2 cellular contexts compared by ENCODE assay signal in the genomic region with DNA sequence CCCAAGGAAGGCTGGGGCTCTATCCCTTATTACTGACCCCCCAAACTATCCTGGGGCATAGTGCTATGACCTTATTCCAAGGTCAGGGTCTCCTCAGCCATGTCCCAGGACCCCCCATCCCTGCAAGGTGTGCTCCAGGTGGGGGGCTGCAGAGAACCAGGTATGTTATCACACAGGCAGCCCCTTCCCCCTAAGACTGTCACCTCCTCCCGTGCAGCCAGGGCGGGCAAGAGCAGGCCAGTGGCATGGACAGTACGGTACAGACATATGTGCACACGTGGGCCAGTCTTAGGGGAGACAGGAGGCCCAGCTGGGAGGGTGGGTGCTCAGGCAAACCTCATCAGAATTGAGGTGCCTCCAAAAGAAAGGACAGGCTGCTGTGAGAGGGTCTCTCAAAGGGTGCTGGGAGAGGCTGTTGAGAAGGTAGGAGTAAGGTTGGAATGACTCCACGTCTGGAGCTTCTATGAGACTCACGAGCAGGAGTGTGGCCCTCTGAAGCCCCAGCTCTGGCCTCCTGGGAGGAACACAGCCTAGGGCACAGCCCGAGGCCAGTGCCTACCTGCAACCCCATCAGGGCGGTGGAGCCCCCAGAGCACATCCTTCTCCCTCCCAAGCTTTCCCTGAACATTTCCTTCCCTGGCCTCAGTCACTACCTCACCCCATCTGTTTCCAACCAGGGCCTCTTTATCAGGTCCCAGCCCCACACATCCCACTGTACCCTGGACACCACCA.
TF ChIP-seq lines count a peak whose summit lies in the region.

No MANE protein-coding gene starts in this region.

TF ChIP-seq in SK-N-SH, 30 proteins besides CTCF, POLR2A, EP300 and RAD21 (continued from another document):
- TF ChIP-seq, protein P1, sequence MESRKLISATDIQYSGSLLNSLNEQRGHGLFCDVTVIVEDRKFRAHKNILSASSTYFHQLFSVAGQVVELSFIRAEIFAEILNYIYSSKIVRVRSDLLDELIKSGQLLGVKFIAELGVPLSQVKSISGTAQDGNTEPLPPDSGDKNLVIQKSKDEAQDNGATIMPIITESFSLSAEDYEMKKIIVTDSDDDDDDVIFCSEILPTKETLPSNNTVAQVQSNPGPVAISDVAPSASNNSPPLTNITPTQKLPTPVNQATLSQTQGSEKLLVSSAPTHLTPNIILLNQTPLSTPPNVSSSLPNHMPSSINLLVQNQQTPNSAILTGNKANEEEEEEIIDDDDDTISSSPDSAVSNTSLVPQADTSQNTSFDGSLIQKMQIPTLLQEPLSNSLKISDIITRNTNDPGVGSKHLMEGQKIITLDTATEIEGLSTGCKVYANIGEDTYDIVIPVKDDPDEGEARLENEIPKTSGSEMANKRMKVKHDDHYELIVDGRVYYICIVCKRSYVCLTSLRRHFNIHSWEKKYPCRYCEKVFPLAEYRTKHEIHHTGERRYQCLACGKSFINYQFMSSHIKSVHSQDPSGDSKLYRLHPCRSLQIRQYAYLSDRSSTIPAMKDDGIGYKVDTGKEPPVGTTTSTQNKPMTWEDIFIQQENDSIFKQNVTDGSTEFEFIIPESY (IDR thresholded peaks at IDR 0.05; ENCODE audit: borderline replicate concordance, low read depth): no peak
- no peak for TF ChIP-seq FOXM1 (IDR thresholded peaks at IDR 0.05; ENCODE audit: low read depth)

TF ChIP-seq in SK-N-SH treated with all-trans-retinoic acid at 6 μM for 48 hours, 23 proteins besides CTCF, POLR2A, EP300 and RAD21 (continued from another document):
- TF ChIP-seq, protein P2, sequence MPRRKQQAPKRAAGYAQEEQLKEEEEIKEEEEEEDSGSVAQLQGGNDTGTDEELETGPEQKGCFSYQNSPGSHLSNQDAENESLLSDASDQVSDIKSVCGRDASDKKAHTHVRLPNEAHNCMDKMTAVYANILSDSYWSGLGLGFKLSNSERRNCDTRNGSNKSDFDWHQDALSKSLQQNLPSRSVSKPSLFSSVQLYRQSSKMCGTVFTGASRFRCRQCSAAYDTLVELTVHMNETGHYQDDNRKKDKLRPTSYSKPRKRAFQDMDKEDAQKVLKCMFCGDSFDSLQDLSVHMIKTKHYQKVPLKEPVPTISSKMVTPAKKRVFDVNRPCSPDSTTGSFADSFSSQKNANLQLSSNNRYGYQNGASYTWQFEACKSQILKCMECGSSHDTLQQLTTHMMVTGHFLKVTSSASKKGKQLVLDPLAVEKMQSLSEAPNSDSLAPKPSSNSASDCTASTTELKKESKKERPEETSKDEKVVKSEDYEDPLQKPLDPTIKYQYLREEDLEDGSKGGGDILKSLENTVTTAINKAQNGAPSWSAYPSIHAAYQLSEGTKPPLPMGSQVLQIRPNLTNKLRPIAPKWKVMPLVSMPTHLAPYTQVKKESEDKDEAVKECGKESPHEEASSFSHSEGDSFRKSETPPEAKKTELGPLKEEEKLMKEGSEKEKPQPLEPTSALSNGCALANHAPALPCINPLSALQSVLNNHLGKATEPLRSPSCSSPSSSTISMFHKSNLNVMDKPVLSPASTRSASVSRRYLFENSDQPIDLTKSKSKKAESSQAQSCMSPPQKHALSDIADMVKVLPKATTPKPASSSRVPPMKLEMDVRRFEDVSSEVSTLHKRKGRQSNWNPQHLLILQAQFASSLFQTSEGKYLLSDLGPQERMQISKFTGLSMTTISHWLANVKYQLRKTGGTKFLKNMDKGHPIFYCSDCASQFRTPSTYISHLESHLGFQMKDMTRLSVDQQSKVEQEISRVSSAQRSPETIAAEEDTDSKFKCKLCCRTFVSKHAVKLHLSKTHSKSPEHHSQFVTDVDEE (CRISPR knock-in tag; IDR thresholded peaks at IDR 0.05): no peak
- no peak for TF ChIP-seq ARNTL (CRISPR knock-in tag; IDR thresholded peaks at IDR 0.05; ENCODE audit: borderline replicate concordance, low read depth)
- TF ChIP-seq, protein P3, sequence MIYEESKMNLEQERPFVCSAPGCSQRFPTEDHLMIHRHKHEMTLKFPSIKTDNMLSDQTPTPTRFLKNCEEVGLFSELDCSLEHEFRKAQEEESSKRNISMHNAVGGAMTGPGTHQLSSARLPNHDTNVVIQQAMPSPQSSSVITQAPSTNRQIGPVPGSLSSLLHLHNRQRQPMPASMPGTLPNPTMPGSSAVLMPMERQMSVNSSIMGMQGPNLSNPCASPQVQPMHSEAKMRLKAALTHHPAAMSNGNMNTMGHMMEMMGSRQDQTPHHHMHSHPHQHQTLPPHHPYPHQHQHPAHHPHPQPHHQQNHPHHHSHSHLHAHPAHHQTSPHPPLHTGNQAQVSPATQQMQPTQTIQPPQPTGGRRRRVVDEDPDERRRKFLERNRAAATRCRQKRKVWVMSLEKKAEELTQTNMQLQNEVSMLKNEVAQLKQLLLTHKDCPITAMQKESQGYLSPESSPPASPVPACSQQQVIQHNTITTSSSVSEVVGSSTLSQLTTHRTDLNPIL (CRISPR knock-in tag; IDR thresholded peaks at IDR 0.05; ENCODE audit: low read depth): no peak
- TF ChIP-seq ESRRG (CRISPR knock-in tag; IDR thresholded peaks at IDR 0.05): no peak
- TF ChIP-seq ZFP3 (CRISPR knock-in tag; IDR thresholded peaks at IDR 0.05): no peak
- no peak for TF ChIP-seq BACH2 (CRISPR knock-in tag; IDR thresholded peaks at IDR 0.05; ENCODE audit: borderline replicate concordance)
- no peak for TF ChIP-seq TOX (CRISPR knock-in tag; IDR thresholded peaks at IDR 0.05; ENCODE audit: borderline replicate concordance)
- TF ChIP-seq OSR1 (CRISPR knock-in tag; IDR thresholded peaks at IDR 0.05): no peak
- TF ChIP-seq ISL1 (CRISPR knock-in tag; IDR thresholded peaks at IDR 0.05): no peak
- no peak for TF ChIP-seq ZC3H10 (CRISPR knock-in tag; IDR thresholded peaks at IDR 0.05)
